1 cellular context compared by ENCODE assay signal in genomic region chr2:26764906-26765305, GRCh38.
TF ChIP-seq lines count a peak whose summit lies in the region.

No MANE protein-coding gene starts in this region.

TF ChIP-seq in SK-N-SH treated with all-trans-retinoic acid at 6 μM for 48 hours, 23 proteins besides CTCF, POLR2A, EP300 and RAD21 (continued from another document):
- no peak for TF ChIP-seq PATZ1 (CRISPR knock-in tag; IDR thresholded peaks at IDR 0.05; ENCODE audit: borderline replicate concordance)
- no peak for TF ChIP-seq RARB (CRISPR knock-in tag; IDR thresholded peaks at IDR 0.05)
- no peak for TF ChIP-seq TOX (CRISPR knock-in tag; IDR thresholded peaks at IDR 0.05; ENCODE audit: borderline replicate concordance)
- TF ChIP-seq ZFP3 (CRISPR knock-in tag; IDR thresholded peaks at IDR 0.05), result no peak
- TF ChIP-seq BACH2 (CRISPR knock-in tag; IDR thresholded peaks at IDR 0.05; ENCODE audit: borderline replicate concordance), result no peak
- TF ChIP-seq ZNF70 (CRISPR knock-in tag; IDR thresholded peaks at IDR 0.05), result no peak
